In genomic region chr2:90226465-90227072, GRCh38 we compare ENCODE assay signal across 8 cellular contexts.
DNase-seq lines count a peak whose midpoint lies in the region; ATAC-seq and TF ChIP-seq lines count a peak whose summit lies in the region.
"Not testable (repeated sequence)": the region's sequence is repeated elsewhere in the genome, so short reads cannot be mapped to it uniquely, and the experiment has no call there.

No MANE protein-coding gene starts in this region.

- TF ChIP-seq CTCF in AG09309 (IDR thresholded peaks at IDR 0.05; ENCODE audit: control insufficient read depth, insufficient read depth, low read depth, low read length, missing control alignments) = peak; percentile 18
- TF ChIP-seq CTCF in GM06990 (IDR thresholded peaks at IDR 0.05; ENCODE audit: insufficient read depth, low read length, poor library complexity, severe bottlenecking) = peak; percentile 18
- peak; percentile 33 for TF ChIP-seq CTCF in NB4 (IDR thresholded peaks at IDR 0.05; ENCODE audit: low read depth, low read length)
- not testable (repeated sequence) for TF ChIP-seq CTCF in activated CD8-positive, alpha-beta T cell treated with anti-CD3 and anti-CD28 coated beads for 36 hours (IDR thresholded peaks at IDR 0.05)
- TF ChIP-seq CTCF in hepatocyte (IDR thresholded peaks at IDR 0.05; ENCODE audit: poor library complexity) = peak; percentile 4

- TF ChIP-seq POLR2A in NB4 (IDR thresholded peaks at IDR 0.05; ENCODE audit: extremely low read depth, insufficient read length) = not testable (repeated sequence)

- not testable (repeated sequence) for H3K9me3 ChIP-seq in HAP-1; hepatocyte (ENCODE audit: low read depth)

- H4K20me1 ChIP-seq in hepatocyte (ENCODE audit: insufficient read depth, poor library complexity, severe bottlenecking) = not testable (repeated sequence)

- H2AFZ ChIP-seq in hepatocyte = not testable (repeated sequence)

- H3K36me3 Mint-ChIP-seq in activated CD8-positive, alpha-beta T cell treated with anti-CD3 and anti-CD28 coated beads for 36 hours (ENCODE audit: low read depth) = not testable (repeated sequence)

- H3K9me2 ChIP-seq in hepatocyte (replicated peaks; ENCODE audit: insufficient read depth) = not testable (repeated sequence)

- not testable (repeated sequence) for H3K4me1 ChIP-seq in HAP-1; hepatocyte (ENCODE audit: insufficient read depth)

- 47% methylated on average over 5 of the region's 5 CpGs for WGBS in hepatocyte (ENCODE audit: low lambda C conversion rate, missing lambda C conversion rate)

- not testable (repeated sequence) for DNase-seq in AG09309 (ENCODE audit: low read depth); GM06990 (ENCODE audit: extremely low read depth, insufficient read length); hepatocyte (ENCODE audit: low spot score)
- DNase-seq in HAP-1 (ENCODE audit: low spot score in 2 of 2) = peak; percentile 80 to 86
- DNase-seq in NB4 (ENCODE audit: low read depth) = peak; percentile 14
- peak; percentile 41 for DNase-seq in RPMI8226
- peak; percentile 2 for DNase-seq in activated CD8-positive, alpha-beta T cell treated with anti-CD3 and anti-CD28 coated beads for 36 hours
- DNase-seq in renal cortical epithelial cell (ENCODE audit: low read depth) = peak; percentile 0

- POLR2A ChIA-PET in activated CD8-positive, alpha-beta T cell treated with anti-CD3 and anti-CD28 coated beads for 36 hours (lab: Charles Lee) = not testable (repeated sequence)

- intact Hi-C loops in activated CD8-positive, alpha-beta T cell treated with anti-CD3 and anti-CD28 coated beads for 36 hours (cut with micrococcal nuclease) = not testable (repeated sequence)

- not testable (repeated sequence) for H3K27me3 Mint-ChIP-seq in activated CD8-positive, alpha-beta T cell treated with anti-CD3 and anti-CD28 coated beads for 36 hours

- H3K9me3 Mint-ChIP-seq in activated CD8-positive, alpha-beta T cell treated with anti-CD3 and anti-CD28 coated beads for 36 hours = not testable (repeated sequence)

- not testable (repeated sequence) for H3K27me3 ChIP-seq in GM06990 (replicated peaks; ENCODE audit: control insufficient read depth, insufficient read depth, low read length); HAP-1 (ENCODE audit: low read depth); hepatocyte

- H3K36me3 ChIP-seq in GM06990 (ENCODE audit: control insufficient read depth, insufficient read depth, low read length); HAP-1 (replicated peaks); hepatocyte (replicated peaks; ENCODE audit: insufficient read depth, low read depth): not testable (repeated sequence)

- not testable (repeated sequence) for H3K4me3 Mint-ChIP-seq in activated CD8-positive, alpha-beta T cell treated with anti-CD3 and anti-CD28 coated beads for 36 hours

- not testable (repeated sequence) for H3K27ac Mint-ChIP-seq in activated CD8-positive, alpha-beta T cell treated with anti-CD3 and anti-CD28 coated beads for 36 hours

- not testable (repeated sequence) for H3K4me3 ChIP-seq in AG09309 (ENCODE audit: control insufficient read depth, low read depth, low read length); GM06990 (replicated peaks; ENCODE audit: low read depth, low read length); HAP-1; NB4 (ENCODE audit: low read depth, low read length); hepatocyte

- not testable (repeated sequence) for H3K27ac ChIP-seq in hepatocyte

- CTCF ChIA-PET in activated CD8-positive, alpha-beta T cell treated with anti-CD3 and anti-CD28 coated beads for 36 hours (lab: Charles Lee) = not testable (repeated sequence)

- not testable (repeated sequence) for H3K4me1 Mint-ChIP-seq in activated CD8-positive, alpha-beta T cell treated with anti-CD3 and anti-CD28 coated beads for 36 hours (ENCODE audit: low read depth)

- not testable (repeated sequence) for H3K4me2 ChIP-seq in hepatocyte

- H3K79me2 ChIP-seq in hepatocyte = not testable (repeated sequence)

- in situ Hi-C loops in HAP-1 (cut with MboI; ENCODE audit: low sequenced_read_pairs) = not testable (repeated sequence)

- ATAC-seq in activated CD8-positive, alpha-beta T cell treated with anti-CD3 and anti-CD28 coated beads for 36 hours = not testable (repeated sequence)
